ENCODE assay signal across 12 cellular contexts in the genomic region with DNA sequence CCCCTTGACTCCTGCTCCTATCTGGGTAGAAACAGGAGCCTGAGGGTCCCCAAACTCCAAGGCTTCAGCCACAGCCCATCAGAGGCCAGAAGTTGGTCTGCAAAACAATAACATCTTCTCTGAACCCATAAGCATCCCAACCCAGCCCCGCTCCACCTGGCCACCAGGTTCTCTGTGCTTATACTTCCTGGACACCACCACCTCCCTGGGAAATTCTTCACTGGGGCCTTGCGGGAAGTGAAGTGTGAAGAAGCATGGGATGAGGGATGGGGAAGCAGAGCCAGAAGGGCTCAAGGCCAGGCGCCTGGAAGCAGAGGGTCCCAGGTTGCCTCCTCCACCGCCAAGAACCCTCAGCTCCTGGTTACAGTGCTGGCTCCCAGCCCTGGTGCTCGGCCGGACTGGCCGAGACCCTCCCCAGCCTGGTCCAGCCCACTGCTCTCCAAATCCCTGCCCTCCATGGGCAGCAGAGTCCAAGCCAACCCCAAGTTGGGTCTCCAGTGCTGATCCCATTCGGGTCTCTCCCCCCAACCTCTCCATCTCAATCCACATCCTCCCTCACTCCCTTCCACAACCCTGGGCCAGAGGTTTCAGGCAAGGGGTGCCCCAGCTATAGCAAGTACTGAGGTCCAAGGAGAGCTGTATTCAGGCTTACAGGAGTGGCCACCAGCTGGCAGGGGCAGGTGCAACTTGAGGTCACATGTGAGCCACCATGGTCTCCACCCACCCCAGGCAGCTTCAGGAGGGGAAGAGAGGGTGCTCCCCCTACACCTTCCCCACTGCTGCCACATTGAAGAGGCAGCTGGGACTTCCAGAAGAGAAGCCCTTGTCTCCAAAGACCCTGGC.
DNase-seq lines count a peak whose midpoint lies in the region; TF ChIP-seq lines count a peak whose summit lies in the region.
"Had no signal": no experiment of that assay in that cellular context is flagged by ENCODE, and none has a peak within 500 bp of the region (broad histone marks: within the 10 kb centered on the region; RNA-seq: fewer than 3 reads in every experiment).

No MANE protein-coding gene starts in this region.

- TF ChIP-seq EP300 in sigmoid colon (IDR thresholded peaks at IDR 0.05), result no peak

- DNase-seq in AG10803 (ENCODE audit: low read depth) (no peak), adipocyte (ENCODE audit: low read depth) (no peak), hepatocyte (ENCODE audit: low spot score) (no peak), sigmoid colon (no peak), HuH-7 (ENCODE audit: low spot score) (no peak), GDM1 (lab: John Stamatoyannopoulos, UW) (no peak), A673 (ENCODE audit: low spot score) (no peak)
- DNase-seq in activated CD4-positive, alpha-beta T cell treated with anti-CD3 and anti-CD28 coated beads for 4 hours, result no peak
- DNase-seq: activated CD4-positive, CD25-positive, alpha-beta regulatory T cell; CD4-positive, CD25-positive, alpha-beta regulatory T cell; naive thymus-derived CD4-positive, alpha-beta T cell; NCI-H187 had no signal

- TF ChIP-seq CTCF in AG10803 (conservative IDR thresholded peaks at IDR 0.05; ENCODE audit: low read length) (no peak), hepatocyte (IDR thresholded peaks at IDR 0.05; ENCODE audit: poor library complexity) (no peak), sigmoid colon (IDR thresholded peaks at IDR 0.05) (no peak), A673 (conservative IDR thresholded peaks at IDR 0.05; ENCODE audit: low read depth, low read length) (no peak)

- intact Hi-C loops in sigmoid colon (cut with DNase I) (loop anchor here (2.0 kb wide), 1 partner anchor 39 kb away; no protein-coding TSS in a partner anchor), A673 (cut with micrococcal nuclease; ENCODE audit: unreplicated experiment) (no loop called here)

- H3K9me3 ChIP-seq in adipocyte (ENCODE audit: control insufficient read depth, low read length) (no peaks in the 10 kb centered on the region), hepatocyte (ENCODE audit: low read depth) (no peaks in the 10 kb centered on the region), sigmoid colon (no peaks in the 10 kb centered on the region), A673 (ENCODE audit: low read depth, low read length, poor library complexity, severe bottlenecking) (no peaks in the 10 kb centered on the region)

- no TSS peak for BruUV-seq in A673 (replicated peaks; lab: Mats Ljungman, UMichigan)

- H4K20me1 ChIP-seq in hepatocyte (ENCODE audit: insufficient read depth, poor library complexity, severe bottlenecking), result peaks cover 14% of the 10 kb centered on the region

- no peaks in the 10 kb centered on the region for H3K9me2 ChIP-seq in hepatocyte (replicated peaks; ENCODE audit: insufficient read depth)

- H2AFZ ChIP-seq in hepatocyte, result no peak overlapping the region

- peak overlapping the region; percentile 92 for H3K4me3 ChIP-seq in AG10803 (ENCODE audit: low read length)
- H3K4me3 ChIP-seq in adipocyte (ENCODE audit: low read length), result peak overlapping the region; percentile 94
- H3K4me3 ChIP-seq in hepatocyte, result no peak overlapping the region
- peak overlapping the region; percentile 56 to 85 (median 80) for H3K4me3 ChIP-seq in sigmoid colon
- no peak overlapping the region for H3K4me3 ChIP-seq in A673 (ENCODE audit: low read depth, low read length, poor library complexity, severe bottlenecking)

- peaks cover 75% of the 10 kb centered on the region for H3K4me1 ChIP-seq in adipocyte (ENCODE audit: control insufficient read depth, insufficient read depth, low read length)
- H3K4me1 ChIP-seq in hepatocyte (ENCODE audit: insufficient read depth), result peaks cover 54% of the 10 kb centered on the region
- peaks cover 0 to 90% (median 60%) of the 10 kb centered on the region in 4 donors for H3K4me1 ChIP-seq in sigmoid colon
- peaks cover 25% of the 10 kb centered on the region for H3K4me1 ChIP-seq in A673 (ENCODE audit: insufficient read depth, low read length, poor library complexity, severe bottlenecking)

- H3K4me2 ChIP-seq in hepatocyte, result peak overlapping the region; percentile 87

- H3K79me2 ChIP-seq in hepatocyte, result peaks cover 60% of the 10 kb centered on the region

- peak in 1 of 2 donors; percentile 39 for TF ChIP-seq POLR2A in sigmoid colon (IDR thresholded peaks at IDR 0.05)

- CTCF ChIA-PET in A673 (lab: Charles Lee), result no interaction called here

- H3K9ac ChIP-seq in adipocyte (ENCODE audit: low read length), result peak overlapping the region; percentile 96

- H3K36me3 ChIP-seq in adipocyte (ENCODE audit: control insufficient read depth, insufficient read depth, low read length, severe bottlenecking) (peaks cover 13% of the 10 kb centered on the region), hepatocyte (replicated peaks; ENCODE audit: insufficient read depth, low read depth) (no peaks in the 10 kb centered on the region), sigmoid colon (peaks cover 0 to 8% (median 0%) of the 10 kb centered on the region in 4 donors), A673 (ENCODE audit: insufficient read depth, low read length, poor library complexity, severe bottlenecking) (no peaks in the 10 kb centered on the region)

- H3K27ac ChIP-seq in hepatocyte (no peak overlapping the region), sigmoid colon (peak overlapping the region; percentile 94 to 98 (median 98)), A673 (ENCODE audit: low read depth, low read length, poor library complexity, severe bottlenecking) (no peak overlapping the region)

- WGBS in hepatocyte (ENCODE audit: low lambda C conversion rate, missing lambda C conversion rate), result 95% methylated on average over 8 of the region's 8 CpGs
- 79 to 83% methylated on average over 8 of the region's 8 CpGs for WGBS in sigmoid colon, 2 donors

- POLR2A ChIA-PET in A673 (lab: Charles Lee; ENCODE audit: low non-redundant PET), result no interaction called here

- H3K27me3 ChIP-seq in adipocyte (replicated peaks; ENCODE audit: control insufficient read depth, insufficient read depth, low read length) (no peaks in the 10 kb centered on the region), hepatocyte (no peaks in the 10 kb centered on the region), sigmoid colon (no peaks in the 10 kb centered on the region), A673 (replicated peaks; ENCODE audit: insufficient read depth, low read depth, low read length, poor library complexity) (no peaks in the 10 kb centered on the region)

Comparison
In these comparisons a context has a peak if more than half of its experiments do, and no peak if none do; other contexts are left out.
1. H3K4me3 ChIP-seq: peak in AG10803 (single experiment), adipocyte (single experiment) and sigmoid colon (4 of 4); none in hepatocyte (single experiment) and A673 (single experiment).
2. H3K27ac ChIP-seq: peak in sigmoid colon (4 of 4); none in hepatocyte (single experiment) and A673 (single experiment).